In the genomic region with DNA sequence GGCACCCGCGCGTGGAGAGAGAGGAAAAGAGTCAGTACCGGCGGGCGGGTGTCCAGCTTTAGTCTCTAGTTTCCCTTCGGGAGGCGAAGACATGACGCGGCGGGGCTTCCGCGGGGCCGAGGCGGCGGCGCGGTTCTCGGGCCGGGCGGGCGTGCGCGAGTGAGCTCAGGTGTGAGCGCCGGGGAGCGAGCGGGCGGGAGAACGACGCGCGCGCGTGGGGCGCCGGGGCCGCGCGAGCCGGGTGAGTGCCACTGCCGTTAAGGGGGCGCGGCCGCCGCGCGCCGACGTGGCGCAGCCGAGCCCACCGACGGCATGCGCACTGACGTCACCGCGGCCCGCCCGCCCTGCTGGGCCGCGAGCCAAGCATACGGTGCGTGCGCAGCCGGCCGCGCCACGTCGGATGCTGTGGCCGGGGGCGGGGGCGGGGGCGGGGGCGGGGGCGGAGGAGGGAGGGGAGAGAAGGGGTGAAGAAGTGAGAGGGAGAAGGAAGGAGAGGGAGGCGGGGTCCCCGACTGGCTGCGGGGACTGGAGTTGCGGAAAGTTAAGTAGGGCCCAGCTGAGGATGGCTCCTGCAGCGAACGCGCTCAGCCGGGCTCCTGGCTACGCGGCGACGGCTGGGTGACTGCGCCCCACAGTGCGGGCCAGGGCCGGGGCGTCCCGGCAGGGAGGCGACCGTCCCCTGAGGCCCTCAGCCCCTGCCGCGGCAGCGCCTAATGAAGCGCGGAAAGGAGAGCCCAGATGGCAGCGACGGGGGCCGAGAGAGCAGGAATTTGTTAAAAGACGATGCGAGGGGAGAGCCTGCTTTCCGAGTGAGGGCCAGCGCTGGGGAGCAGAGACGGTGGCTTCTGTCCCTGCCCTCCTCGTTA, we compare ENCODE assay signal across 8 cellular contexts. TPM values are rescaled to one million over a fixed set of nuclear protein-coding genes. Genes with fewer than 3 reads are reported as not detected.
A peak's percentile ranks its signal among the peaks of the same experiment; 100 is the strongest.
DNase-seq lines count a peak whose midpoint lies in the region; ATAC-seq and TF ChIP-seq lines count a peak whose summit lies in the region.

Gene DAP, minus strand, starts transcription at position 259 of the 866 bp plus-strand sequence. Its CDS starts 166 bp downstream, at position 93.

- peaks cover 6% of the 10 kb centered on the region for H3K4me1 ChIP-seq in parathyroid adenoma
- H3K4me1 ChIP-seq in tibial artery = peaks cover 0 to 55% (median 21%) of the 10 kb centered on the region in 4 donors

- H3K27me3 ChIP-seq in parathyroid adenoma (ENCODE audit: control insufficient read depth, insufficient read depth, low read length) = no peaks in the 10 kb centered on the region
- no peaks in the 10 kb centered on the region for H3K27me3 ChIP-seq in tibial artery

- intact Hi-C loops in Right ventricle myocardium superior (cut with DNase I) = no loop called here
- intact Hi-C loops in tibial artery (cut with DNase I; ENCODE audit: low total_unique reads) = no loop called here

- H3K36me3 ChIP-seq in parathyroid adenoma (ENCODE audit: control insufficient read depth, insufficient read depth, low read length) (no peaks in the 10 kb centered on the region), tibial artery (no peaks in the 10 kb centered on the region)

- peak; percentile 56 for TF ChIP-seq POLR2A in GM10847 (IDR thresholded peaks at IDR 0.05; ENCODE audit: extremely low read depth, insufficient read length)

- H3K4me2 ChIP-seq in parathyroid adenoma (ENCODE audit: low read length) = peak within 1 kb of the TSS; percentile 81

- no peak for TF ChIP-seq CTCF in parathyroid adenoma (IDR thresholded peaks at IDR 0.05)
- TF ChIP-seq CTCF in tibial artery (IDR thresholded peaks at IDR 0.05) = no peak

- H3K9me3 ChIP-seq in parathyroid adenoma (ENCODE audit: control insufficient read depth, low read length) (peaks cover 3% of the 10 kb centered on the region), tibial artery (no peaks in the 10 kb centered on the region)

- H3K27ac ChIP-seq in parathyroid adenoma = peak within 1 kb of the TSS; percentile 85
- peak within 1 kb of the TSS; percentile 96 to 98 for H3K27ac ChIP-seq in tibial artery

- peak within 1 kb of the TSS; percentile 61 for H3K9ac ChIP-seq in parathyroid adenoma

- ATAC-seq in HG02588 (IDR thresholded peaks at IDR 0.05; ENCODE audit: unreplicated experiment) = peak; percentile 84
- ATAC-seq in Right ventricle myocardium superior (ENCODE audit: poor library complexity) = peak; percentile 90

- H3K4me3 ChIP-seq in parathyroid adenoma (ENCODE audit: low read depth, low read length) = peak within 1 kb of the TSS; percentile 84
- H3K4me3 ChIP-seq in tibial artery = peak within 1 kb of the TSS; percentile 88 to 94

- H2AFZ ChIP-seq in parathyroid adenoma = peak within 1 kb of the TSS; percentile 100

- peaks cover 22% of the 10 kb centered on the region for H3K79me2 ChIP-seq in parathyroid adenoma

- peak; percentile 76 for DNase-seq in NCI-H1048 (lab: John Stamatoyannopoulos, UW)
- DNase-seq in SW 1271 (lab: John Stamatoyannopoulos, UW) = peak; percentile 43 to 82
- DNase-seq in activated naive CD8-positive, alpha-beta T cell treated with anti-CD3 and anti-CD28 coated beads, Interleukin-2, amount 50 U/mL, for 16 hours (ENCODE audit: low read depth, low spot score) = peak; percentile 60
- peak; percentile 93 for DNase-seq in Right ventricle myocardium superior
- peak; percentile 77 to 90 for DNase-seq in tibial artery

RNA-seq across cellular contexts. Expression of gene DAP, which starts in this region (rescaled TPM):
- total RNA-seq in Right ventricle myocardium superior = 13.6 TPM

Comparison
In these comparisons a context has a peak if more than half of its experiments do, and no peak if none do; other contexts are left out.
1. Peak in every context shown above with its lines: DNase-seq, ATAC-seq, H3K4me3 ChIP-seq and H3K27ac ChIP-seq.